Comparison of ENCODE assay signal across 19 cellular contexts in the genomic region with DNA sequence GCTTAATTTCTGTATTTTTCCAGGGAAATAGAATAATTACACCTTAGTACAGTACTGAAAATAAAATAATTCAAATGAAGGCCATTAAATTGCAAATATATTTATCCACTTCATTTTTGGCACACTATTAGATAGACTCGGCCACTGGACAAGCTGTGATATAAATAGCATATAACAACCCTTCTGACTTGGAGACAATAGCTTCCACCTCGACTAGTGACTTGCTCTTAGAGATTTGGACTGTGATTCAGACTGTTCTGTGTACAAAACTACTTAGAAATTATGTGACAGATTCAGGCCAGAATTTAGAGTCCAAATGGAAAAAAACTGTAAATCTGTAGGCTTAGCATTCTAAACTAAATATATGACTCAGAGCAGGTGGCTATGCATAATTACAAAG.
"Had no signal": no experiment of that assay in that cellular context is flagged by ENCODE, and none has a peak within 500 bp of the region (broad histone marks: within the 10 kb centered on the region; RNA-seq: fewer than 3 reads in every experiment).

No MANE protein-coding gene starts in this region.

- H3K4me1 ChIP-seq: prostate gland, right lobe of liver, vagina had no signal

- H3K27ac ChIP-seq: coronary artery, hepatocyte, prostate gland, right lobe of liver, vagina, WERI-Rb-1 had no signal

- H3K36me3 ChIP-seq: prostate gland, right lobe of liver, vagina, WERI-Rb-1 had no signal

- H3K9me3 ChIP-seq: prostate gland, right lobe of liver, vagina had no signal

- DNase-seq: activated CD4-positive, alpha-beta T cell treated with anti-CD3 and anti-CD28 coated beads for 1 hour; activated effector memory CD4-positive, alpha-beta T cell treated with anti-CD3 and anti-CD28 coated beads, Interleukin-2, amount 50 U/mL, for 16 hours; activated naive CD4-positive, alpha-beta T cell treated with anti-CD3 and anti-CD28 coated beads, Interleukin-2, amount 50 U/mL, for 16 hours; activated T-cell treated with anti-CD3 and anti-CD28 coated beads, Interleukin-2, amount 50 U/mL, for 72 hours; aorta; left colon; mucosa of descending colon; naive B cell; right lobe of liver; small intestine; stimulated activated CD4-positive, alpha-beta T cell treated with anti-CD3 and anti-CD28 coated beads, Interleukin-15, amount 100 ng/mL, for 24 hours; stimulated activated CD4-positive, alpha-beta T cell treated with anti-CD3 and anti-CD28 coated beads, Interleukin-2, amount 100 ng/mL, for 48 hours; trophoblast cell; WERI-Rb-1 had no signal

- H3K27me3 ChIP-seq: hepatocyte, right lobe of liver, vagina had no signal

- ATAC-seq: activated T-cell treated with anti-CD3 and anti-CD28 coated beads, Interleukin-2, amount 50 U/mL, for 72 hours; esophagus mucosa; left colon; mucosa of descending colon; right lobe of liver had no signal

- H3K4me3 ChIP-seq: coronary artery, hepatocyte, mucosa of descending colon, prostate gland, right lobe of liver, vagina had no signal
